8 cellular contexts compared by ENCODE assay signal in genomic region chr6:41705996-41706835, GRCh38. TPM values are rescaled to one million over a fixed set of nuclear protein-coding genes. Genes with fewer than 3 reads are reported as not detected.
DNase-seq lines count a peak whose midpoint lies in the region; ATAC-seq and TF ChIP-seq lines count a peak whose summit lies in the region.

No MANE protein-coding gene starts in this region.

- 40% methylated on average over 15 of the region's 15 CpGs for WGBS in smooth muscle cell (ENCODE audit: low lambda C conversion rate)

- no peaks in the 10 kb centered on the region for H3K27me3 ChIP-seq in ascending aorta
- H3K27me3 ChIP-seq in smooth muscle cell (ENCODE audit: low read depth): no peaks in the 10 kb centered on the region

- H3K36me3 ChIP-seq in ascending aorta (no peaks in the 10 kb centered on the region), smooth muscle cell (ENCODE audit: low read depth) (no peaks in the 10 kb centered on the region)

- DNase-seq in EL (peak; percentile 78), GM20000 (ENCODE audit: low spot score) (peak; percentile 86), SKM-1 treated with dmso at 0.1 percent for 144 hours (lab: John Stamatoyannopoulos, UW; ENCODE audit: unreplicated experiment) (peak; percentile 85), ascending aorta (ENCODE audit: low spot score in 2 of 2) (peak; percentile 74 to 92), hippocampal formation (lab: John Stamatoyannopoulos, UW) (peak; percentile 71 to 89), smooth muscle cell (lab: John Stamatoyannopoulos, UW; ENCODE audit: unreplicated experiment) (peak; percentile 66), NCI-H2107 treated with DMSO at 0.1 percent for 48 hours (lab: John Stamatoyannopoulos, UW; ENCODE audit: unreplicated experiment) (no peak)

- H3K9ac ChIP-seq in smooth muscle cell (ENCODE audit: low read depth): peak overlapping the region; percentile 22

- H3K4me3 ChIP-seq in ascending aorta: peak overlapping the region in 1 of 2 donors; percentile 7
- H3K4me3 ChIP-seq in smooth muscle cell: no peak overlapping the region

- no peaks in the 10 kb centered on the region for H3K79me2 ChIP-seq in smooth muscle cell (ENCODE audit: low read depth)

- intact Hi-C loops in ascending aorta (cut with DNase I): loop anchor here (1.0 to 10.0 kb wide), 3 partner anchors 29 to 339 kb away; partner anchors contain the start of genes TFEB and TOMM6

- no peaks in the 10 kb centered on the region for H4K20me1 ChIP-seq in smooth muscle cell (ENCODE audit: low read depth)

- H3K27ac ChIP-seq in ascending aorta (peak overlapping the region; percentile 86 to 90), smooth muscle cell (ENCODE audit: low read depth) (peak overlapping the region; percentile 70)

- peaks cover 7 to 29% of the 10 kb centered on the region in 2 donors for H3K4me1 ChIP-seq in ascending aorta
- H3K4me1 ChIP-seq in smooth muscle cell (ENCODE audit: low read depth): no peaks in the 10 kb centered on the region

- no peaks in the 10 kb centered on the region for H3K9me3 ChIP-seq in ascending aorta
- H3K9me3 ChIP-seq in smooth muscle cell (replicated peaks; ENCODE audit: low read depth): no peaks in the 10 kb centered on the region

- H3F3A ChIP-seq in smooth muscle cell (ENCODE audit: low read depth): no peaks in the 10 kb centered on the region

- TF ChIP-seq CTCF in GM20000 (IDR thresholded peaks at IDR 0.05; ENCODE audit: extremely low read depth, missing control alignments) (peak; percentile 90), ascending aorta (IDR thresholded peaks at IDR 0.05) (peak; percentile 77 to 83 (median 78)), smooth muscle cell (IDR thresholded peaks at IDR 0.05; ENCODE audit: borderline replicate concordance, insufficient read depth, poor library complexity, severe bottlenecking) (peak; percentile 78)

- H3K4me2 ChIP-seq in smooth muscle cell: peak overlapping the region; percentile 7

- peak; percentile 70 for ATAC-seq in HG03571 (IDR thresholded peaks at IDR 0.05; ENCODE audit: unreplicated experiment)

- H2AFZ ChIP-seq in smooth muscle cell (ENCODE audit: low read depth): no peak overlapping the region

RNA-seq across cellular contexts. Expression of gene TFEB, which starts 29.2 kb away (rescaled TPM):
- total RNA-seq in ascending aorta (18.6 TPM), smooth muscle cell (3.3 and 15.7 TPM in 2 replicates)
- 15.3 and 18.2 TPM in 2 replicates for polyA plus RNA-seq in smooth muscle cell

RNA-seq across cellular contexts. Expression of gene PGC, which starts 41.0 kb away (rescaled TPM):
- total RNA-seq in ascending aorta (0.53 TPM), smooth muscle cell (not detected in 2 replicates)
- not detected in 2 replicates for polyA plus RNA-seq in smooth muscle cell
